Comparison of ENCODE assay signal across 16 cellular contexts in genomic region chr16:86977076-86977676, GRCh38.
DNase-seq lines count a peak whose midpoint lies in the region; ATAC-seq and TF ChIP-seq lines count a peak whose summit lies in the region.
"Had no signal": no experiment of that assay in that cellular context is flagged by ENCODE, and none has a peak within 500 bp of the region (broad histone marks: within the 10 kb centered on the region; RNA-seq: fewer than 3 reads in every experiment).

No MANE protein-coding gene starts in this region.

- no peaks in the 10 kb centered on the region for H3K4me1 Mint-ChIP-seq in stimulated activated naive CD8-positive, alpha-beta T cell treated with anti-CD3 and anti-CD28 coated beads, Interleukin-15, amount 100 ng/mL, for 72 hours
- H3K4me1 Mint-ChIP-seq in glutamatergic neuron (ENCODE audit: low read depth, unreplicated experiment) = no peaks in the 10 kb centered on the region
- H3K4me1 Mint-ChIP-seq in type B pancreatic cell (ENCODE audit: unreplicated experiment) = peaks cover 10% of the 10 kb centered on the region
- peaks cover 16% of the 10 kb centered on the region for H3K4me1 Mint-ChIP-seq in mesothelial cell of epicardium
- H3K4me1 Mint-ChIP-seq: CD8-positive, alpha-beta memory T cell had no signal

- peaks cover 0 to 6% of the 10 kb centered on the region in 2 donors for H3K9me3 Mint-ChIP-seq in stimulated activated naive CD8-positive, alpha-beta T cell treated with anti-CD3 and anti-CD28 coated beads, Interleukin-15, amount 100 ng/mL, for 72 hours
- H3K9me3 Mint-ChIP-seq in glutamatergic neuron (ENCODE audit: unreplicated experiment) (peaks cover 3% of the 10 kb centered on the region), type B pancreatic cell (no peaks in the 10 kb centered on the region), mesothelial cell of epicardium (no peaks in the 10 kb centered on the region)

- no peaks in the 10 kb centered on the region for H3K27me3 ChIP-seq in transverse colon
- H3K27me3 ChIP-seq: BLaER1 had no signal

- no peak for TF ChIP-seq EP300 in transverse colon (IDR thresholded peaks at IDR 0.05; ENCODE audit: low read depth)

- no peak for TF ChIP-seq CTCF in glutamatergic neuron (IDR thresholded peaks at IDR 0.05; ENCODE audit: partially characterized antibody, unreplicated experiment)
- TF ChIP-seq CTCF in type B pancreatic cell (conservative IDR thresholded peaks at IDR 0.05) = no peak
- TF ChIP-seq CTCF in transverse colon (IDR thresholded peaks at IDR 0.05) = no peak
- TF ChIP-seq CTCF in mesothelial cell of epicardium (IDR thresholded peaks at IDR 0.05; ENCODE audit: unreplicated experiment) = no peak

- no peak for DNase-seq in stimulated activated naive CD8-positive, alpha-beta T cell treated with anti-CD3 and anti-CD28 coated beads, Interleukin-15, amount 100 ng/mL, for 72 hours
- no peak for DNase-seq in stimulated activated naive CD8-positive, alpha-beta T cell treated with anti-CD3 and anti-CD28 coated beads, Interleukin-15, Interleukin-2, amounts not matched to agents 100 U/mL and 50 U/mL, for 24 hours
- DNase-seq in glutamatergic neuron (peak; percentile 2), posterior vena cava (ENCODE audit: low spot score) (peak; percentile 52), type B pancreatic cell (ENCODE audit: extremely low spot score, unreplicated experiment) (no peak), transverse colon (no peak), mesothelial cell of epicardium (ENCODE audit: low spot score in 2 of 2, unreplicated experiment in 2 of 2) (no peak)
- DNase-seq: 8988T; AML-193; Caco-2; CD8-positive, alpha-beta memory T cell; DMS53; GF-D8 had no signal

- H3K36me3 Mint-ChIP-seq in glutamatergic neuron (ENCODE audit: unreplicated experiment) (no peaks in the 10 kb centered on the region), type B pancreatic cell (no peaks in the 10 kb centered on the region), mesothelial cell of epicardium (no peaks in the 10 kb centered on the region)
- H3K36me3 Mint-ChIP-seq: CD8-positive, alpha-beta memory T cell had no signal

- no peak for TF ChIP-seq POLR2A in transverse colon (IDR thresholded peaks at IDR 0.05)

- H3K36me3 ChIP-seq in transverse colon = no peaks in the 10 kb centered on the region
- H3K36me3 ChIP-seq: BLaER1 had no signal

- intact Hi-C loops in posterior vena cava (cut with DNase I) = no loop called here
- intact Hi-C loops in transverse colon (cut with DNase I; ENCODE audit: low total_unique reads) = no loop called here

- WGBS in transverse colon (ENCODE audit: low coverage in 1 of 2), 2 donors = 90% methylated on average over 17 of the region's 17 CpGs; no CpG with 5 or more reads in 1 of the 2 donors

- no peaks in the 10 kb centered on the region for H3K9me3 ChIP-seq in transverse colon
- H3K9me3 ChIP-seq: BLaER1 had no signal

- no peak overlapping the region for H3K4me3 ChIP-seq in transverse colon
- H3K4me3 ChIP-seq: BLaER1 had no signal

- in situ Hi-C loops in transverse colon (cut with MboI; ENCODE audit: low pct_ligation_motif_present in 1 of 4, low pct_unique_long_range_greater_than_20kb in 1 of 4, low sequenced_read_pairs in 3 of 4) = no loop called here

- H3K4me1 ChIP-seq in transverse colon = no peaks in the 10 kb centered on the region
- H3K4me1 ChIP-seq: BLaER1, Caco-2 had no signal

- H3K4me3 Mint-ChIP-seq in stimulated activated naive CD8-positive, alpha-beta T cell treated with anti-CD3 and anti-CD28 coated beads, Interleukin-15, amount 100 ng/mL, for 72 hours = no peak overlapping the region
- H3K4me3 Mint-ChIP-seq in glutamatergic neuron (ENCODE audit: unreplicated experiment) (no peak overlapping the region), type B pancreatic cell (no peak overlapping the region), mesothelial cell of epicardium (no peak overlapping the region)

- H3K27ac Mint-ChIP-seq in stimulated activated naive CD8-positive, alpha-beta T cell treated with anti-CD3 and anti-CD28 coated beads, Interleukin-15, amount 100 ng/mL, for 72 hours = no peak overlapping the region
- H3K27ac Mint-ChIP-seq in glutamatergic neuron (ENCODE audit: unreplicated experiment) = no peak overlapping the region
- no peak overlapping the region for H3K27ac Mint-ChIP-seq in type B pancreatic cell
- no peak overlapping the region for H3K27ac Mint-ChIP-seq in mesothelial cell of epicardium
- H3K27ac Mint-ChIP-seq: CD8-positive, alpha-beta memory T cell had no signal

- ATAC-seq in stimulated activated naive CD8-positive, alpha-beta T cell treated with anti-CD3 and anti-CD28 coated beads, Interleukin-15, amount 100 ng/mL, for 72 hours = peak; percentile 12
- no peak for ATAC-seq in stimulated activated naive CD8-positive, alpha-beta T cell treated with anti-CD3 and anti-CD28 coated beads, Interleukin-15, Interleukin-2, amounts not matched to agents 100 U/mL and 50 U/mL, for 24 hours
- ATAC-seq: HCT116, HepG2 had no signal

- H3K27ac ChIP-seq in transverse colon = no peak overlapping the region
- H3K27ac ChIP-seq: BLaER1 had no signal

- H3K27me3 Mint-ChIP-seq in stimulated activated naive CD8-positive, alpha-beta T cell treated with anti-CD3 and anti-CD28 coated beads, Interleukin-15, amount 100 ng/mL, for 72 hours = peaks cover 3% of the 10 kb centered on the region
- H3K27me3 Mint-ChIP-seq in glutamatergic neuron (ENCODE audit: unreplicated experiment) (peaks cover 5% of the 10 kb centered on the region), type B pancreatic cell (peaks cover 21% of the 10 kb centered on the region), mesothelial cell of epicardium (ENCODE audit: low read depth) (peaks cover 7% of the 10 kb centered on the region)

Comparison
In these comparisons a context has a peak if more than half of its experiments do, and no peak if none do; other contexts are left out.
1. DNase-seq: peak in glutamatergic neuron (single experiment) and posterior vena cava (single experiment); none in stimulated activated naive CD8-positive, alpha-beta T cell treated with anti-CD3 and anti-CD28 coated beads, Interleukin-15, amount 100 ng/mL, for 72 hours (0 of 2), stimulated activated naive CD8-positive, alpha-beta T cell treated with anti-CD3 and anti-CD28 coated beads, Interleukin-15, Interleukin-2, amounts not matched to agents 100 U/mL and 50 U/mL, for 24 hours (single experiment), type B pancreatic cell (single experiment), transverse colon (single experiment) and mesothelial cell of epicardium (0 of 2).